In genomic region chr14:80315681-80316080, GRCh38 we compare ENCODE assay signal across 28 cellular contexts.
A peak's percentile ranks its signal among the peaks of the same experiment; 100 is the strongest.
DNase-seq lines count a peak whose midpoint lies in the region; ATAC-seq and TF ChIP-seq lines count a peak whose summit lies in the region.
"Had no signal": no experiment of that assay in that cellular context is flagged by ENCODE, and none has a peak within 500 bp of the region (broad histone marks: within the 10 kb centered on the region; RNA-seq: fewer than 3 reads in every experiment).

No MANE protein-coding gene starts in this region.

- no peaks in the 10 kb centered on the region for H4K20me1 ChIP-seq in hepatocyte (ENCODE audit: insufficient read depth, poor library complexity, severe bottlenecking)

- no peaks in the 10 kb centered on the region for H3K9me2 ChIP-seq in hepatocyte (replicated peaks; ENCODE audit: insufficient read depth)

- DNase-seq in GM03348 (ENCODE audit: low spot score), result peak; percentile 40
- DNase-seq in SJCRH30, result peak; percentile 13 to 22
- DNase-seq in fibroblast of villous mesenchyme (ENCODE audit: low read depth), result peak; percentile 15
- DNase-seq in renal cortical epithelial cell (ENCODE audit: low read depth), result peak; percentile 14
- no peak for DNase-seq in hepatocyte (ENCODE audit: low spot score)
- DNase-seq: activated CD4-positive, alpha-beta T cell treated with anti-CD3 and anti-CD28 coated beads, Interleukin-2, amount 50 U/mL, for 1 hour; body of pancreas; CD8-positive, alpha-beta T cell; DMS153; endodermal cell; GDM1; heart left ventricle; MM.1S; NCI-H1417 treated with DMSO at 0.1 percent for 48 hours; NCI-H2171; NCI-H524 treated with DMSO at 0.1 percent for 48 hours; Peyer's patch; small intestine; stimulated activated CD4-positive, alpha-beta T cell treated with anti-CD3 and anti-CD28 coated beads, Interleukin-4, amount 100 ng/mL, for 1 hour; stimulated activated naive CD4-positive, alpha-beta T cell; T-helper 2 cell had no signal

- H3K36me3 ChIP-seq in SJCRH30 (no peaks in the 10 kb centered on the region), hepatocyte (replicated peaks; ENCODE audit: insufficient read depth, low read depth) (no peaks in the 10 kb centered on the region)
- H3K36me3 ChIP-seq: heart left ventricle, Peyer's patch, prostate gland had no signal

- H3K4me2 ChIP-seq in hepatocyte, result no peak overlapping the region

- ATAC-seq in GM18519 (IDR thresholded peaks at IDR 0.05; ENCODE audit: low FRiP score, unreplicated experiment) (no peak), GM21528 (IDR thresholded peaks at IDR 0.05; ENCODE audit: low FRiP score, unreplicated experiment) (no peak), HG03442 (IDR thresholded peaks at IDR 0.05; ENCODE audit: unreplicated experiment) (no peak)
- ATAC-seq: body of pancreas; CD8-positive, alpha-beta T cell; K562 had no signal

- no peak overlapping the region for H3K4me3 ChIP-seq in SJCRH30
- no peak overlapping the region for H3K4me3 ChIP-seq in fibroblast of villous mesenchyme (ENCODE audit: low read depth, low read length)
- no peak overlapping the region for H3K4me3 ChIP-seq in hepatocyte
- H3K4me3 ChIP-seq: body of pancreas, coronary artery, heart left ventricle, K562, Peyer's patch, prostate gland had no signal

- H3K27ac ChIP-seq in SJCRH30, result peak overlapping the region; percentile 53; the same call in 1 of the 2 replicates
- H3K27ac ChIP-seq in hepatocyte, result no peak overlapping the region
- H3K27ac ChIP-seq: body of pancreas, coronary artery, Peyer's patch, prostate gland, VCaP had no signal

- H3K79me2 ChIP-seq in hepatocyte, result no peaks in the 10 kb centered on the region

- no peak overlapping the region for H2AFZ ChIP-seq in hepatocyte

- TF ChIP-seq CTCF in fibroblast of villous mesenchyme (IDR thresholded peaks at IDR 0.05; ENCODE audit: insufficient read depth, low read depth, low read length), result no peak
- TF ChIP-seq CTCF in hepatocyte (IDR thresholded peaks at IDR 0.05; ENCODE audit: poor library complexity), result no peak

- H3K9me3 ChIP-seq in SJCRH30 (replicated peaks) (no peaks in the 10 kb centered on the region), hepatocyte (ENCODE audit: low read depth) (no peaks in the 10 kb centered on the region)
- H3K9me3 ChIP-seq: body of pancreas, Peyer's patch, prostate gland had no signal

- WGBS in hepatocyte (ENCODE audit: low lambda C conversion rate, missing lambda C conversion rate), result 85% methylated on average over 1 of the region's 1 CpG

- H3K4me1 ChIP-seq in SJCRH30, result peaks cover 19% of the 10 kb centered on the region; the same call in 1 of the 2 replicates
- H3K4me1 ChIP-seq in hepatocyte (ENCODE audit: insufficient read depth), result no peaks in the 10 kb centered on the region
- H3K4me1 ChIP-seq: body of pancreas, Peyer's patch, prostate gland had no signal

- no peaks in the 10 kb centered on the region for H3K27me3 ChIP-seq in SJCRH30
- H3K27me3 ChIP-seq in hepatocyte, result no peaks in the 10 kb centered on the region
- H3K27me3 ChIP-seq: body of pancreas, heart left ventricle, Peyer's patch had no signal
